Comparison of ENCODE assay signal across 13 cellular contexts in genomic region chr22:37559521-37559900, GRCh38. TPM values are rescaled to one million over a fixed set of nuclear protein-coding genes. Genes with fewer than 3 reads are reported as not detected.
DNase-seq lines count a peak whose midpoint lies in the region; ATAC-seq and TF ChIP-seq lines count a peak whose summit lies in the region.
"Had no signal": no experiment of that assay in that cellular context is flagged by ENCODE, and none has a peak within 500 bp of the region (broad histone marks: within the 10 kb centered on the region; RNA-seq: fewer than 3 reads in every experiment).

No MANE protein-coding gene starts in this region.

- H3K27ac ChIP-seq in AG04450 (ENCODE audit: low read depth, low read length) (no peak overlapping the region), RWPE1 (peak overlapping the region; percentile 94), osteoblast (ENCODE audit: low read depth, low read length) (peak overlapping the region; percentile 58)

- POLR2A ChIA-PET in AG04450 (lab: Yijun Ruan, JAX), result interaction anchor here (0.5 to 2.0 kb wide), 5 partner anchors 10 to 24 kb away, joined by 3 to 13 read pairs (median 6); no protein-coding TSS in a partner anchor
- POLR2A ChIA-PET in RWPE1 (lab: Yijun Ruan, JAX; ENCODE audit: low non-redundant PET), result no interaction called here

- CTCF ChIA-PET in AG04450 (lab: Charles Lee) (interaction anchor here (0.6 to 12.0 kb wide), 2 partner anchors 14 to 193 kb away, joined by 4 to 375 read pairs; no protein-coding TSS in a partner anchor), RWPE1 (lab: Yijun Ruan, JAX) (no interaction called here)
- CTCF ChIA-PET in activated CD8-positive, alpha-beta memory T cell treated with anti-CD3 and anti-CD28 coated beads, Interleukin-2, amount 10 ng/mL, durations not matched to agents 7 days and 5 days (lab: Charles Lee), result interaction anchor here (0.7 to 22.7 kb wide), 3 partner anchors 8 to 16 kb away, joined by 3 to 661 read pairs (median 24); no protein-coding TSS in a partner anchor

- H3K4me2 ChIP-seq in osteoblast (ENCODE audit: insufficient read depth, low read length), result peak overlapping the region; percentile 76

- TF ChIP-seq CTCF in AG04450 (IDR thresholded peaks at IDR 0.05; ENCODE audit: low read depth, low read length), result no peak
- TF ChIP-seq CTCF in RWPE1 (conservative IDR thresholded peaks at IDR 0.05; ENCODE audit: low read depth), result no peak
- no peak for TF ChIP-seq CTCF in fibroblast of mammary gland (conservative IDR thresholded peaks at IDR 0.05; ENCODE audit: control insufficient read depth, insufficient read depth, low read depth, low read length)
- TF ChIP-seq CTCF in osteoblast (IDR thresholded peaks at IDR 0.05; ENCODE audit: extremely low read depth, low read depth, low read length), result no peak

- DNase-seq in AG04450 (ENCODE audit: low read depth, low spot score) (no peak), RWPE1 (ENCODE audit: low spot score) (no peak), fibroblast of mammary gland (ENCODE audit: low read depth) (no peak), osteoblast (ENCODE audit: insufficient read length, low spot score, missing footprints) (peak; percentile 57), SKM-1 (lab: John Stamatoyannopoulos, UW; ENCODE audit: unreplicated experiment) (no peak)
- no peak for DNase-seq in activated CD8-positive, alpha-beta memory T cell treated with anti-CD3 and anti-CD28 coated beads, Interleukin-2, amount 10 ng/mL, durations not matched to agents 7 days and 5 days
- DNase-seq: cortex of kidney, DMS 273 treated with DMSO at 0.1 percent for 48 hours had no signal

- H3K36me3 ChIP-seq in osteoblast (ENCODE audit: insufficient read depth, low read length), result peaks cover 5% of the 10 kb centered on the region

- peak overlapping the region; percentile 78 for H2AFZ ChIP-seq in osteoblast (ENCODE audit: low read length)

- peaks cover 3% of the 10 kb centered on the region for H3K27me3 ChIP-seq in AG04450 (ENCODE audit: control insufficient read depth, insufficient read depth, low read length)
- H3K27me3 ChIP-seq in osteoblast (ENCODE audit: insufficient read depth, low read length), result no peaks in the 10 kb centered on the region

- no peak overlapping the region for H3K27ac Mint-ChIP-seq in activated CD8-positive, alpha-beta memory T cell treated with anti-CD3 and anti-CD28 coated beads, Interleukin-2, amount 10 ng/mL, durations not matched to agents 7 days and 5 days

- H3K4me1 ChIP-seq in osteoblast (ENCODE audit: insufficient read depth, low read length), result peaks cover 38% of the 10 kb centered on the region

- peaks cover 81% of the 10 kb centered on the region for H3K27me3 Mint-ChIP-seq in activated CD8-positive, alpha-beta memory T cell treated with anti-CD3 and anti-CD28 coated beads, Interleukin-2, amount 10 ng/mL, durations not matched to agents 7 days and 5 days

- H3K4me3 Mint-ChIP-seq in activated CD8-positive, alpha-beta memory T cell treated with anti-CD3 and anti-CD28 coated beads, Interleukin-2, amount 10 ng/mL, durations not matched to agents 7 days and 5 days, result no peak overlapping the region

- H3K9me3 ChIP-seq in AG04450 (ENCODE audit: control insufficient read depth, insufficient read depth, low read length) (no peaks in the 10 kb centered on the region; the same call in 1 of the 2 replicates), osteoblast (ENCODE audit: low read depth, low read length) (no peaks in the 10 kb centered on the region)

- H3K36me3 Mint-ChIP-seq in activated CD8-positive, alpha-beta memory T cell treated with anti-CD3 and anti-CD28 coated beads, Interleukin-2, amount 10 ng/mL, durations not matched to agents 7 days and 5 days, result no peaks in the 10 kb centered on the region

- peak overlapping the region; percentile 54 for H3K4me3 ChIP-seq in AG04450 (ENCODE audit: low read depth, low read length)
- H3K4me3 ChIP-seq in fibroblast of mammary gland (ENCODE audit: control insufficient read depth, low read depth, low read length), result peak overlapping the region; percentile 23
- peak overlapping the region; percentile 95 for H3K4me3 ChIP-seq in osteoblast (ENCODE audit: insufficient read depth, low read length)

- no peak for ATAC-seq in GM18519 (IDR thresholded peaks at IDR 0.05; ENCODE audit: low FRiP score, unreplicated experiment)
- ATAC-seq in HG03432 (IDR thresholded peaks at IDR 0.05; ENCODE audit: unreplicated experiment), result no peak
- ATAC-seq in activated CD8-positive, alpha-beta memory T cell treated with anti-CD3 and anti-CD28 coated beads, Interleukin-2, amount 10 ng/mL, durations not matched to agents 7 days and 5 days, result no peak
- ATAC-seq: activated CD4-positive, CD25-positive, alpha-beta regulatory T cell treated with anti-CD3 and anti-CD28 coated beads, Interleukin-2, amount 50 U/mL, for 24 hours had no signal

- peaks cover 34% of the 10 kb centered on the region for H4K20me1 ChIP-seq in osteoblast (ENCODE audit: insufficient read depth, low read length)

- H3K79me2 ChIP-seq in osteoblast (ENCODE audit: insufficient read depth, low read length), result peaks cover 36% of the 10 kb centered on the region

- H3K9me3 Mint-ChIP-seq in activated CD8-positive, alpha-beta memory T cell treated with anti-CD3 and anti-CD28 coated beads, Interleukin-2, amount 10 ng/mL, durations not matched to agents 7 days and 5 days (ENCODE audit: low read depth), result no peaks in the 10 kb centered on the region

- peaks cover 17% of the 10 kb centered on the region for H3K4me1 Mint-ChIP-seq in activated CD8-positive, alpha-beta memory T cell treated with anti-CD3 and anti-CD28 coated beads, Interleukin-2, amount 10 ng/mL, durations not matched to agents 7 days and 5 days

RNA-seq across cellular contexts. Expression of gene CDC42EP1, which starts 0.8 kb away (rescaled TPM):
- 13.0 and 18.4 TPM in 2 replicates for polyA plus RNA-seq in AG04450 (2011; rRNA removed)
- 11.3 and 11.8 TPM in 2 replicates for polyA minus RNA-seq in AG04450 (2011; rRNA and poly(A)+ RNA removed)
- 28.6 and 35.5 TPM in 2 replicates for total RNA-seq in osteoblast
- total RNA-seq in activated CD8-positive, alpha-beta memory T cell treated with anti-CD3 and anti-CD28 coated beads, Interleukin-2, amount 10 ng/mL, durations not matched to agents 7 days and 5 days, result under 1 TPM; 0.42 to 0.47 TPM

RNA-seq across cellular contexts. Expression of gene LGALS2, which starts 20.4 kb away (rescaled TPM):
- not detected in 2 replicates for polyA plus RNA-seq in AG04450 (2011; rRNA removed)
- polyA minus RNA-seq in AG04450 (2011; rRNA and poly(A)+ RNA removed), result not detected in 2 replicates
- total RNA-seq in osteoblast, result not detected in 2 replicates
- not detected for total RNA-seq in activated CD8-positive, alpha-beta memory T cell treated with anti-CD3 and anti-CD28 coated beads, Interleukin-2, amount 10 ng/mL, durations not matched to agents 7 days and 5 days
- total RNA-seq: NCI-H460, occipital lobe had no signal

RNA-seq across cellular contexts. Expression of gene CARD10, which starts 40.3 kb away (rescaled TPM):
- polyA plus RNA-seq in AG04450 (2011; rRNA removed), result 5.8 and 9.6 TPM in 2 replicates
- polyA minus RNA-seq in AG04450 (2011; rRNA and poly(A)+ RNA removed), result 8.6 and 10.7 TPM in 2 replicates
- 11.9 and 12.7 TPM in 2 replicates for total RNA-seq in osteoblast
- total RNA-seq in activated CD8-positive, alpha-beta memory T cell treated with anti-CD3 and anti-CD28 coated beads, Interleukin-2, amount 10 ng/mL, durations not matched to agents 7 days and 5 days, result under 1 TPM in 1 of 2 experiments, not detected in 1; 0.16 TPM

RNA-seq across cellular contexts. Expression of gene GGA1, which starts 49.1 kb away (rescaled TPM):
- polyA plus RNA-seq in AG04450 (2011; rRNA removed), result 24.7 and 26.1 TPM in 2 replicates
- polyA minus RNA-seq in AG04450 (2011; rRNA and poly(A)+ RNA removed), result 23.2 and 24.4 TPM in 2 replicates
- 36.2 and 38.6 TPM in 2 replicates for total RNA-seq in osteoblast
- 10 to 100 TPM; 76.9 to 85.9 TPM for total RNA-seq in activated CD8-positive, alpha-beta memory T cell treated with anti-CD3 and anti-CD28 coated beads, Interleukin-2, amount 10 ng/mL, durations not matched to agents 7 days and 5 days

Comparison
In these comparisons a context has a peak if more than half of its experiments do, and no peak if none do; other contexts are left out.
1. H3K4me3 ChIP-seq: peak in every context shown above with its lines; median percentile 95 in osteoblast; 54 in AG04450; 23 in fibroblast of mammary gland.
2. RNA of gene CDC42EP1, which starts 0.8 kb away (total RNA-seq): 28.6 to 35.5 TPM in osteoblast; 0.42 to 0.47 TPM in activated CD8-positive, alpha-beta memory T cell treated with anti-CD3 and anti-CD28 coated beads, Interleukin-2, amount 10 ng/mL, durations not matched to agents 7 days and 5 days; every median in the first group is over 10 times any median in the second.
3. RNA of gene CARD10, which starts 40.3 kb away (total RNA-seq): 11.9 to 12.7 TPM in osteoblast; 0.16 TPM in activated CD8-positive, alpha-beta memory T cell treated with anti-CD3 and anti-CD28 coated beads, Interleukin-2, amount 10 ng/mL, durations not matched to agents 7 days and 5 days; every median in the first group is over 10 times any median in the second.